ENCODE assay signal across 21 cellular contexts in genomic region chr10:7887417-7887816, GRCh38.
DNase-seq lines count a peak whose midpoint lies in the region; ATAC-seq and TF ChIP-seq lines count a peak whose summit lies in the region.
"Had no signal": no experiment of that assay in that cellular context is flagged by ENCODE, and none has a peak within 500 bp of the region (broad histone marks: within the 10 kb centered on the region; RNA-seq: fewer than 3 reads in every experiment).

No MANE protein-coding gene starts in this region.

- TF ChIP-seq CTCF in GM20000 (IDR thresholded peaks at IDR 0.05; ENCODE audit: extremely low read depth, missing control alignments): no peak

- no peaks in the 10 kb centered on the region for H3K27me3 Mint-ChIP-seq in activated naive CD4-positive, alpha-beta T cell treated with anti-CD3 and anti-CD28 coated beads, Interleukin-2, amount 50 U/mL, for 24 hours
- no peaks in the 10 kb centered on the region for H3K27me3 Mint-ChIP-seq in activated naive CD4-positive, alpha-beta T cell treated with anti-CD3 and anti-CD28 coated beads for 36 hours (ENCODE audit: low read depth)
- H3K27me3 Mint-ChIP-seq: activated naive CD8-positive, alpha-beta T cell treated with anti-CD3 and anti-CD28 coated beads, Interleukin-2, amount 10 ng/mL, durations not matched to agents 7 days and 5 days; B cell had no signal

- CTCF ChIA-PET in activated naive CD4-positive, alpha-beta T cell treated with anti-CD3 and anti-CD28 coated beads for 36 hours (lab: Charles Lee): interaction anchor here (0.6 kb wide), 1 partner anchor 292 kb away, joined by 3 read pairs; no protein-coding TSS in a partner anchor

- no peak for ATAC-seq in GM19455 (IDR thresholded peaks at IDR 0.05; ENCODE audit: unreplicated experiment)
- ATAC-seq: HCT116; Right ventricle myocardium inferior; stimulated activated naive CD8-positive, alpha-beta T cell treated with anti-CD3 and anti-CD28 coated beads, Interleukin-15, Interleukin-2, amounts not matched to agents 100 U/mL and 50 U/mL, for 24 hours had no signal

- peaks cover 4% of the 10 kb centered on the region for H3K36me3 Mint-ChIP-seq in activated naive CD4-positive, alpha-beta T cell treated with anti-CD3 and anti-CD28 coated beads, Interleukin-2, amount 50 U/mL, for 24 hours
- no peaks in the 10 kb centered on the region for H3K36me3 Mint-ChIP-seq in activated naive CD4-positive, alpha-beta T cell treated with anti-CD3 and anti-CD28 coated beads for 36 hours (ENCODE audit: low read depth)
- H3K36me3 Mint-ChIP-seq: activated naive CD8-positive, alpha-beta T cell treated with anti-CD3 and anti-CD28 coated beads, Interleukin-2, amount 10 ng/mL, durations not matched to agents 7 days and 5 days had no signal

- no peak overlapping the region for H3K4me3 Mint-ChIP-seq in activated naive CD4-positive, alpha-beta T cell treated with anti-CD3 and anti-CD28 coated beads, Interleukin-2, amount 50 U/mL, for 24 hours
- H3K4me3 Mint-ChIP-seq in activated naive CD4-positive, alpha-beta T cell treated with anti-CD3 and anti-CD28 coated beads for 36 hours: no peak overlapping the region
- H3K4me3 Mint-ChIP-seq: activated naive CD8-positive, alpha-beta T cell treated with anti-CD3 and anti-CD28 coated beads, Interleukin-2, amount 10 ng/mL, durations not matched to agents 7 days and 5 days; B cell; neural progenitor cell had no signal

- H3K27ac Mint-ChIP-seq in activated naive CD4-positive, alpha-beta T cell treated with anti-CD3 and anti-CD28 coated beads, Interleukin-2, amount 50 U/mL, for 24 hours: peak overlapping the region; percentile 73
- no peak overlapping the region for H3K27ac Mint-ChIP-seq in activated naive CD4-positive, alpha-beta T cell treated with anti-CD3 and anti-CD28 coated beads for 36 hours
- H3K27ac Mint-ChIP-seq: activated naive CD8-positive, alpha-beta T cell treated with anti-CD3 and anti-CD28 coated beads, Interleukin-2, amount 10 ng/mL, durations not matched to agents 7 days and 5 days; B cell; neural progenitor cell had no signal

- peaks cover 63% of the 10 kb centered on the region for H3K4me1 Mint-ChIP-seq in activated naive CD4-positive, alpha-beta T cell treated with anti-CD3 and anti-CD28 coated beads, Interleukin-2, amount 50 U/mL, for 24 hours
- H3K4me1 Mint-ChIP-seq in activated naive CD4-positive, alpha-beta T cell treated with anti-CD3 and anti-CD28 coated beads for 36 hours (ENCODE audit: low read depth): peaks cover 37% of the 10 kb centered on the region
- H3K4me1 Mint-ChIP-seq: neural progenitor cell had no signal

- intact Hi-C loops in activated naive CD4-positive, alpha-beta T cell treated with anti-CD3 and anti-CD28 coated beads for 36 hours (cut with micrococcal nuclease): no loop called here
- intact Hi-C loops in cardiac septum (cut with DNase I): no loop called here

- DNase-seq in activated naive CD4-positive, alpha-beta T cell treated with anti-CD3 and anti-CD28 coated beads for 36 hours: no peak
- DNase-seq in astrocyte of the hippocampus (ENCODE audit: low read depth, low spot score): peak; percentile 59
- peak; percentile 11 for DNase-seq in hepatic stellate cell (ENCODE audit: low spot score)
- no peak for DNase-seq in cardiac septum (ENCODE audit: low spot score)
- DNase-seq in ureter (ENCODE audit: low spot score): no peak
- no peak for DNase-seq in GM20000 (ENCODE audit: low spot score)
- DNase-seq: activated CD4-positive, alpha-beta T cell treated with anti-CD3 and anti-CD28 coated beads for 48 hours; activated naive CD8-positive, alpha-beta T cell treated with anti-CD3 and anti-CD28 coated beads, Interleukin-2, amount 10 ng/mL, durations not matched to agents 7 days and 5 days; caudate nucleus; dorsolateral prefrontal cortex; NCI-H1417 treated with DMSO at 0.1 percent for 48 hours; NCI-H2107; NCI-H510A treated with DMSO at 0.1 percent for 48 hours; stimulated activated CD4-positive, alpha-beta T cell treated with anti-CD3 and anti-CD28 coated beads, Interleukin-2, amount 100 ng/mL, for 48 hours; stimulated activated naive CD8-positive, alpha-beta T cell treated with anti-CD3 and anti-CD28 coated beads, Interleukin-15, Interleukin-2, amounts not matched to agents 100 U/mL and 50 U/mL, for 24 hours had no signal

- H3K9me3 Mint-ChIP-seq in activated naive CD4-positive, alpha-beta T cell treated with anti-CD3 and anti-CD28 coated beads, Interleukin-2, amount 50 U/mL, for 24 hours: no peaks in the 10 kb centered on the region
- no peaks in the 10 kb centered on the region for H3K9me3 Mint-ChIP-seq in activated naive CD4-positive, alpha-beta T cell treated with anti-CD3 and anti-CD28 coated beads for 36 hours
- H3K9me3 Mint-ChIP-seq: activated naive CD8-positive, alpha-beta T cell treated with anti-CD3 and anti-CD28 coated beads, Interleukin-2, amount 10 ng/mL, durations not matched to agents 7 days and 5 days; neural progenitor cell had no signal

Comparison
In these comparisons a context has a peak if more than half of its experiments do, and no peak if none do; other contexts are left out.
1. DNase-seq: peak in astrocyte of the hippocampus (single experiment) and hepatic stellate cell (single experiment); none in activated naive CD4-positive, alpha-beta T cell treated with anti-CD3 and anti-CD28 coated beads for 36 hours (single experiment), cardiac septum (single experiment), ureter (single experiment) and GM20000 (single experiment).